7 cellular contexts compared by ENCODE assay signal in genomic region chr9:123723135-123723875, GRCh38.
"Had no signal": no experiment of that assay in that cellular context is flagged by ENCODE, and none has a peak within 500 bp of the region (broad histone marks: within the 10 kb centered on the region; RNA-seq: fewer than 3 reads in every experiment).

No MANE protein-coding gene starts in this region.

- DNase-seq: GOT3, H7, HFFc6, KG1 had no signal

- FAIRE-seq: HTR-8/SVneo had no signal

- H3K36me3 ChIP-seq: HAP-1 had no signal

- H3K4me3 ChIP-seq: HAP-1 had no signal

- ATAC-seq: HCT116 had no signal

- H3K4me1 ChIP-seq: HAP-1 had no signal
